ENCODE assay signal across 20 cellular contexts in genomic region chr1:183228650-183229220, GRCh38. TPM values are rescaled to one million over a fixed set of nuclear protein-coding genes. Genes with fewer than 3 reads are reported as not detected.
A peak's percentile ranks its signal among the peaks of the same experiment; 100 is the strongest.
DNase-seq lines count a peak whose midpoint lies in the region; TF ChIP-seq lines count a peak whose summit lies in the region.
"Had no signal": no experiment of that assay in that cellular context is flagged by ENCODE, and none has a peak within 500 bp of the region (broad histone marks: within the 10 kb centered on the region; RNA-seq: fewer than 3 reads in every experiment).

No MANE protein-coding gene starts in this region.

- no peak overlapping the region for H3K4me3 ChIP-seq in Loucy (ENCODE audit: low read length, poor library complexity, severe bottlenecking)
- H3K4me3 ChIP-seq: coronary artery, heart left ventricle, ovary, SJSA1 had no signal

- no peak overlapping the region for H3K4me2 ChIP-seq in Loucy (ENCODE audit: low read depth, low read length, poor library complexity, severe bottlenecking)

- H4K20me1 ChIP-seq in Loucy (ENCODE audit: insufficient read depth, low read length, poor library complexity, severe bottlenecking) = no peaks in the 10 kb centered on the region

- in situ Hi-C loops in GM13976 (cut with MboI; ENCODE audit: low sequenced_read_pairs, unreplicated experiment) = loop anchor here (25.0 kb wide), 1 partner anchor 266 kb away; the partner anchor contains the start of gene SHCBP1L

- TF ChIP-seq POLR2A in erythroblast (IDR thresholded peaks at IDR 0.05; ENCODE audit: low read length) = no peak

- H3K9ac ChIP-seq in Loucy (ENCODE audit: low read depth, low read length, poor library complexity, severe bottlenecking) = no peak overlapping the region

- H3F3A ChIP-seq in Loucy (ENCODE audit: low read depth) = no peaks in the 10 kb centered on the region

- no peak overlapping the region for H3K4me3 Mint-ChIP-seq in nephron progenitor cell
- H3K4me3 Mint-ChIP-seq: activated CD4-positive, alpha-beta memory T cell treated with anti-CD3 and anti-CD28 coated beads for 36 hours; activated T-helper 1 cell treated with anti-CD3 and anti-CD28 coated beads, Interleukin-12 subunit alpha, Interleukin-12 subunit beta, Interleukin-2, Interleukin-4 antibody, amounts not matched to agents 30 ng/mL and 10 ng/mL and 1 ng/mL, durations not matched to agents 14 hours and 24 hours and 36 hours; naive thymus-derived CD4-positive, alpha-beta T cell; stimulated activated effector memory CD8-positive, alpha-beta T cell treated with anti-CD3 and anti-CD28 coated beads, Interleukin-12 subunit alpha, Interleukin-12 subunit beta, amount 100 ng/mL, for 72 hours had no signal

- no peaks in the 10 kb centered on the region for H3K9me3 ChIP-seq in Loucy (ENCODE audit: insufficient read depth, low read depth, low read length)
- H3K9me3 ChIP-seq: heart left ventricle, ovary, SJSA1 had no signal

- TF ChIP-seq CTCF in Loucy (conservative IDR thresholded peaks at IDR 0.05; ENCODE audit: low read length) (no peak), nephron progenitor cell (IDR thresholded peaks at IDR 0.05) (no peak), GM13976 (IDR thresholded peaks at IDR 0.05; ENCODE audit: borderline replicate concordance, control extremely low read depth, extremely low read depth, insufficient read depth, missing control alignments) (no peak)

- H3K4me1 ChIP-seq in Loucy (ENCODE audit: insufficient read depth, low read length, poor library complexity, severe bottlenecking) = peaks cover 42% of the 10 kb centered on the region
- H3K4me1 ChIP-seq: SJSA1 had no signal

- peak overlapping the region; percentile 99 for H3K27ac Mint-ChIP-seq in nephron progenitor cell
- H3K27ac Mint-ChIP-seq: activated CD4-positive, alpha-beta memory T cell treated with anti-CD3 and anti-CD28 coated beads for 36 hours; activated T-helper 1 cell treated with anti-CD3 and anti-CD28 coated beads, Interleukin-12 subunit alpha, Interleukin-12 subunit beta, Interleukin-2, Interleukin-4 antibody, amounts not matched to agents 30 ng/mL and 10 ng/mL and 1 ng/mL, durations not matched to agents 14 hours and 24 hours and 36 hours; naive thymus-derived CD4-positive, alpha-beta T cell; stimulated activated effector memory CD8-positive, alpha-beta T cell treated with anti-CD3 and anti-CD28 coated beads, Interleukin-12 subunit alpha, Interleukin-12 subunit beta, amount 100 ng/mL, for 72 hours had no signal

- peaks cover 19% of the 10 kb centered on the region for H3K4me1 Mint-ChIP-seq in nephron progenitor cell

- H3K36me3 ChIP-seq in Loucy (ENCODE audit: insufficient read depth, low read length) = no peaks in the 10 kb centered on the region
- H3K36me3 ChIP-seq: heart left ventricle, ovary, SJSA1 had no signal

- peak overlapping the region; percentile 84 for H3K27ac ChIP-seq in epithelial cell of prostate
- H3K27ac ChIP-seq: coronary artery, heart left ventricle, HL-60, ovary, SJSA1 had no signal

- intact Hi-C loops in posterior vena cava (cut with DNase I) = loop anchor here in 1 of 2 donors (10.0 kb wide), 2 partner anchors 84 to 264 kb away; no protein-coding TSS in a partner anchor

- peak overlapping the region; percentile 56 for H2AFZ ChIP-seq in Loucy (ENCODE audit: low read length)

- no peaks in the 10 kb centered on the region for H3K27me3 ChIP-seq in Loucy (ENCODE audit: insufficient read depth, low read length, poor library complexity, severe bottlenecking)
- H3K27me3 ChIP-seq: heart left ventricle, ovary, SJSA1 had no signal

- H3K36me3 Mint-ChIP-seq in nephron progenitor cell (ENCODE audit: low read depth) = no peaks in the 10 kb centered on the region
- H3K36me3 Mint-ChIP-seq: activated CD4-positive, alpha-beta memory T cell treated with anti-CD3 and anti-CD28 coated beads for 36 hours; naive thymus-derived CD4-positive, alpha-beta T cell; stimulated activated effector memory CD8-positive, alpha-beta T cell treated with anti-CD3 and anti-CD28 coated beads, Interleukin-12 subunit alpha, Interleukin-12 subunit beta, amount 100 ng/mL, for 72 hours had no signal

- H3K9me2 ChIP-seq in Loucy (replicated peaks; ENCODE audit: low read depth, low read length) = no peaks in the 10 kb centered on the region

- DNase-seq in ELF-1 (ENCODE audit: low read depth, low spot score) (peak; percentile 66), epithelial cell of prostate (ENCODE audit: low read depth, low spot score) (no peak), nephron progenitor cell (no peak), posterior vena cava (ENCODE audit: low spot score) (no peak), erythroblast (lab: John Stamatoyannopoulos, UW) (no peak), NCI-H1930 (lab: John Stamatoyannopoulos, UW) (no peak), GM13976 (ENCODE audit: low spot score) (no peak)
- DNase-seq: DMS79 treated with DMSO at 0.1 percent for 48 hours; effector memory CD4-positive, alpha-beta T cell; NCI-H748 treated with DMSO at 0.1 percent for 48 hours had no signal

- no peaks in the 10 kb centered on the region for H3K9me3 Mint-ChIP-seq in nephron progenitor cell
- H3K9me3 Mint-ChIP-seq: activated CD4-positive, alpha-beta memory T cell treated with anti-CD3 and anti-CD28 coated beads for 36 hours; activated T-helper 1 cell treated with anti-CD3 and anti-CD28 coated beads, Interleukin-12 subunit alpha, Interleukin-12 subunit beta, Interleukin-2, Interleukin-4 antibody, amounts not matched to agents 30 ng/mL and 10 ng/mL and 1 ng/mL, durations not matched to agents 14 hours and 24 hours and 36 hours; naive thymus-derived CD4-positive, alpha-beta T cell; stimulated activated effector memory CD8-positive, alpha-beta T cell treated with anti-CD3 and anti-CD28 coated beads, Interleukin-12 subunit alpha, Interleukin-12 subunit beta, amount 100 ng/mL, for 72 hours had no signal

- H3K27me3 Mint-ChIP-seq in nephron progenitor cell (ENCODE audit: low read depth, poor library complexity) = no peaks in the 10 kb centered on the region
- H3K27me3 Mint-ChIP-seq: activated CD4-positive, alpha-beta memory T cell treated with anti-CD3 and anti-CD28 coated beads for 36 hours had no signal

- no peaks in the 10 kb centered on the region for H3K79me2 ChIP-seq in Loucy (ENCODE audit: insufficient read depth, low read length)

RNA-seq across cellular contexts. Expression of gene LAMC2, which starts 42.7 kb away (rescaled TPM):
- total RNA-seq in posterior vena cava = 1 to 10 TPM; 1.7 to 2.9 TPM
- total RNA-seq: activated CD4-positive, alpha-beta memory T cell treated with anti-CD3 and anti-CD28 coated beads for 36 hours had no signal
